In the genomic region with DNA sequence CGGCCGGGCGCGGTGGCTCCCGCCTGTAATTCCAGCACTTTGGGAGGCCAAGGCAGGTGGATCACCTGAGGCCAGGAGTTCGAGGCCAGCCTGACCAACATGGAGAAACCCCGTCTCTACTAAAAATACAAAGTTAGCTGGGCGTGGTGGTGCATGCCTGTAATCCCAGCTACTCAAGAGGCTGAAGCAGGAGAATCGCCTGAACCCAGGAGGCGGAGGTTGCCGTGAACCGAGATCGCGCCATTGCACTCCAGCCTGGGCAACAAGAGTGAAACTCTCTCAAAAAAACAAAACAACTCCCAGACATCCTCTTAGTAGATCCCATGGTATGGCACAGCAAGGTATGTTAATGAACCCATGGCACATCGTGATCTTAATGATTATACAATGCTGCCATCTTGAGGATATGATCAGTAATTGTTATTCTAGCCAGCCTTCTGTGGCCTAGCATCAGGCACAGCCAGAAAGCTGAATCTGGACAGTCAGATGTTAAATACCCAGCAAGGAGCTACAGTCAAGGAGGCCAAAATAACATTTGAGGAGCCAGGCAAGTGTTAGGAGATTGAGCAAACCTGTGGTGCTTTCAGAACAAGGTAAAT, we compare ENCODE assay signal across 8 cellular contexts. TPM values are rescaled to one million over a fixed set of nuclear protein-coding genes. Genes with fewer than 3 reads are reported as not detected.
DNase-seq lines count a peak whose midpoint lies in the region; ATAC-seq, FAIRE-seq and TF ChIP-seq lines count a peak whose summit lies in the region.
"Not testable (repeated sequence)": the region's sequence is repeated elsewhere in the genome, so short reads cannot be mapped to it uniquely, and the experiment has no call there.

No MANE protein-coding gene starts in this region.

- H4K20me1 ChIP-seq in fibroblast of lung (ENCODE audit: control insufficient read depth, extremely low read depth, insufficient read depth, low read length): not testable (repeated sequence)

- not testable (repeated sequence) for H3K9ac ChIP-seq in fibroblast of lung (ENCODE audit: insufficient read depth, low read length)

- not testable (repeated sequence) for H3K27ac Mint-ChIP-seq in naive B cell

- peak; percentile 91 for FAIRE-seq in H54 (lab: Jason Lieb, UNC)

- peaks cover 14% of the 10 kb centered on the region for H3K4me1 ChIP-seq in fibroblast of lung (ENCODE audit: control insufficient read depth, extremely low read depth, insufficient read depth, low read length)
- peaks cover 10 to 11% of the 10 kb centered on the region in 2 donors for H3K4me1 ChIP-seq in uterus

- intact Hi-C loops in uterus (cut with DNase I; ENCODE audit: low total_unique reads): loop anchor here (5.0 kb wide), 1 partner anchor 197 kb away; no protein-coding TSS in a partner anchor

- not testable (repeated sequence) for TF ChIP-seq POLR2A in H54 (IDR thresholded peaks at IDR 0.05; ENCODE audit: low read depth, low read length); uterus (IDR thresholded peaks at IDR 0.05)

- ATAC-seq in naive B cell (ENCODE audit: low read depth in 2 of 2): peak; percentile 85 to 86

- not testable (repeated sequence) for H3K79me2 ChIP-seq in fibroblast of lung (ENCODE audit: control insufficient read depth, insufficient read depth, low read length)

- H3K9me3 ChIP-seq in fibroblast of lung (ENCODE audit: control insufficient read depth, insufficient read depth, low read depth, low read length); uterus: not testable (repeated sequence)

- DNase-seq in GM12865 (ENCODE audit: low read depth) (peak; percentile 73), HuH-7 (ENCODE audit: low spot score) (peak; percentile 63), NCI-H774 (lab: John Stamatoyannopoulos, UW) (peak; percentile 68), fibroblast of lung (ENCODE audit: low read depth in 2 of 2) (peak; percentile 79 to 88), naive B cell (peak; percentile 51)
- not testable (repeated sequence) for DNase-seq in H54 (ENCODE audit: insufficient read length, low spot score); uterus
- peak; percentile 69 for DNase-seq in activated CD8-positive, alpha-beta memory T cell treated with anti-CD3 and anti-CD28 coated beads for 24 hours

- H3K36me3 ChIP-seq in fibroblast of lung (ENCODE audit: control insufficient read depth, insufficient read depth, low read length); uterus: not testable (repeated sequence)

- H3K4me3 Mint-ChIP-seq in naive B cell: not testable (repeated sequence)

- H3K27me3 ChIP-seq in fibroblast of lung (ENCODE audit: control insufficient read depth, insufficient read depth, low read length); uterus: not testable (repeated sequence)

- H3K36me3 Mint-ChIP-seq in naive B cell: not testable (repeated sequence)

- not testable (repeated sequence) for H3K4me2 ChIP-seq in fibroblast of lung (ENCODE audit: extremely low read depth, insufficient read depth, low read length)

- not testable (repeated sequence) for H3K27ac ChIP-seq in fibroblast of lung (ENCODE audit: insufficient read depth, low read length)
- H3K27ac ChIP-seq in uterus: peak overlapping the region in 1 of 2 donors; percentile 25

- not testable (repeated sequence) for H3K9me3 Mint-ChIP-seq in naive B cell

- not testable (repeated sequence) for H2AFZ ChIP-seq in fibroblast of lung (ENCODE audit: low read length)

- H3K4me1 Mint-ChIP-seq in naive B cell: not testable (repeated sequence)

- TF ChIP-seq CTCF in GM12865 (IDR thresholded peaks at IDR 0.05; ENCODE audit: insufficient read depth, low read depth, low read length, missing control alignments) (peak; percentile 48), fibroblast of lung (conservative IDR thresholded peaks at IDR 0.05 in 1 of 2, IDR thresholded peaks at IDR 0.05 in 1 of 2; ENCODE audit: low read depth in 1 of 2, low read length in 2 of 2) (peak; percentile 39 to 49), uterus (IDR thresholded peaks at IDR 0.05) (peak; percentile 54 to 89 (median 70))

- H3K4me3 ChIP-seq in GM12865 (ENCODE audit: low read depth, low read length); fibroblast of lung (replicated peaks in 1 of 4; ENCODE audit: control extremely low read depth in 1 of 4, insufficient read depth in 1 of 4, low read depth in 3 of 4, low read length in 4 of 4); uterus: not testable (repeated sequence)

- H3K27me3 Mint-ChIP-seq in naive B cell: not testable (repeated sequence)

RNA-seq across cellular contexts. Expression of gene CSNK1A1, which starts 13.4 kb away (rescaled TPM):
- total RNA-seq in fibroblast of lung (522 and 674 TPM in 2 replicates), uterus (100 to 1,000 TPM; 101 to 326 (median 205) TPM)
- polyA plus RNA-seq in fibroblast of lung (245 and 275 TPM in 2 replicates), naive B cell (ENCODE audit: low read depth in 6 of 6) (100 to 1,000 TPM; 100 to 148 (median 129) TPM)
- polyA plus RNA-seq in fibroblast of lung (2012): 187 and 207 TPM in 2 replicates
- polyA minus RNA-seq in fibroblast of lung (ENCODE audit: low replicate concordance): 111 and 122 TPM in 2 replicates

RNA-seq across cellular contexts. Expression of gene ARHGEF37, which starts 16.7 kb away (rescaled TPM):
- total RNA-seq in fibroblast of lung: 3.1 and 5.3 TPM in 2 replicates
- polyA plus RNA-seq in fibroblast of lung: 0.31 and 0.38 TPM in 2 replicates
- 0.64 and 0.86 TPM in 2 replicates for polyA plus RNA-seq in fibroblast of lung (2012)
- 0.93 and 10.3 TPM in 2 replicates for polyA minus RNA-seq in fibroblast of lung (ENCODE audit: low replicate concordance)
- under 1 TPM in 1 of 6 donors, not detected in 5; 0.95 TPM for polyA plus RNA-seq in naive B cell (ENCODE audit: low read depth in 6 of 6)
- 10 to 100 TPM in 1 of 4 donors, 1 to 10 TPM in 3; 4.6 to 10.4 (median 7.9) TPM for total RNA-seq in uterus
